In genomic region chr2:181570833-181571661, GRCh38 we compare ENCODE assay signal across 10 cellular contexts.
DNase-seq lines count a peak whose midpoint lies in the region; ATAC-seq and TF ChIP-seq lines count a peak whose summit lies in the region.
"Had no signal": no experiment of that assay in that cellular context is flagged by ENCODE, and none has a peak within 500 bp of the region (broad histone marks: within the 10 kb centered on the region; RNA-seq: fewer than 3 reads in every experiment).

No MANE protein-coding gene starts in this region.

- ATAC-seq in right lobe of liver (no peak), GM21526 (IDR thresholded peaks at IDR 0.05; ENCODE audit: low FRiP score, unreplicated experiment) (no peak), HG03025 (IDR thresholded peaks at IDR 0.05; ENCODE audit: low FRiP score, unreplicated experiment) (no peak), HG03342 (IDR thresholded peaks at IDR 0.05; ENCODE audit: unreplicated experiment) (no peak)
- ATAC-seq: activated CD4-positive, CD25-positive, alpha-beta regulatory T cell treated with anti-CD3 and anti-CD28 coated beads, Interleukin-2, amount 50 U/mL, for 24 hours had no signal

- no peaks in the 10 kb centered on the region for H3K27me3 ChIP-seq in HL-60 (ENCODE audit: insufficient read depth, poor library complexity, severe bottlenecking)
- H3K27me3 ChIP-seq in right lobe of liver: no peaks in the 10 kb centered on the region

- H3K36me3 ChIP-seq in right lobe of liver: no peaks in the 10 kb centered on the region

- TF ChIP-seq POLR2A in right lobe of liver (IDR thresholded peaks at IDR 0.05): no peak

- H3K27ac ChIP-seq in HL-60 (replicated peaks) (no peak overlapping the region), right lobe of liver (no peak overlapping the region)

- DNase-seq in DMS53 treated with DMSO at 0.1 percent for 48 hours (lab: John Stamatoyannopoulos, UW; ENCODE audit: unreplicated experiment) (peak; percentile 27), HL-60 (ENCODE audit: low read depth in 1 of 2, low spot score in 1 of 2) (no peak), amniotic epithelial cell (ENCODE audit: low read depth) (peak; percentile 7), right lobe of liver (no peak)
- DNase-seq: H7, NCI-H526 treated with DMSO at 0.1 percent for 48 hours had no signal

- H3K4me3 ChIP-seq in HL-60 (replicated peaks; ENCODE audit: insufficient read depth, low read length) (no peak overlapping the region), right lobe of liver (no peak overlapping the region)

- WGBS in right lobe of liver (ENCODE audit: insufficient coverage, low coverage, low lambda C conversion rate, missing lambda C conversion rate): 37% methylated on average over 4 of the region's 4 CpGs

- peaks cover 0 to 2% (median 0%) of the 10 kb centered on the region in 4 donors for H3K4me1 ChIP-seq in right lobe of liver

- intact Hi-C loops in right lobe of liver (cut with DNase I): loop anchor here in 1 of 2 donors (10.0 kb wide), 1 partner anchor 144 kb away; no protein-coding TSS in a partner anchor

- H3K9me3 ChIP-seq in right lobe of liver: no peaks in the 10 kb centered on the region

- peak; percentile 2 for TF ChIP-seq CTCF in HL-60 (IDR thresholded peaks at IDR 0.05; ENCODE audit: insufficient read depth, low read length)
- peak; percentile 15 to 39 (median 34) for TF ChIP-seq CTCF in right lobe of liver (IDR thresholded peaks at IDR 0.05)

Comparison
In these comparisons a context has a peak if more than half of its experiments do, and no peak if none do; other contexts are left out.
1. DNase-seq: peak in DMS53 treated with DMSO at 0.1 percent for 48 hours (single experiment) and amniotic epithelial cell (single experiment); none in HL-60 (0 of 2) and right lobe of liver (0 of 3).